9 cellular contexts compared by ENCODE assay signal in the genomic region with DNA sequence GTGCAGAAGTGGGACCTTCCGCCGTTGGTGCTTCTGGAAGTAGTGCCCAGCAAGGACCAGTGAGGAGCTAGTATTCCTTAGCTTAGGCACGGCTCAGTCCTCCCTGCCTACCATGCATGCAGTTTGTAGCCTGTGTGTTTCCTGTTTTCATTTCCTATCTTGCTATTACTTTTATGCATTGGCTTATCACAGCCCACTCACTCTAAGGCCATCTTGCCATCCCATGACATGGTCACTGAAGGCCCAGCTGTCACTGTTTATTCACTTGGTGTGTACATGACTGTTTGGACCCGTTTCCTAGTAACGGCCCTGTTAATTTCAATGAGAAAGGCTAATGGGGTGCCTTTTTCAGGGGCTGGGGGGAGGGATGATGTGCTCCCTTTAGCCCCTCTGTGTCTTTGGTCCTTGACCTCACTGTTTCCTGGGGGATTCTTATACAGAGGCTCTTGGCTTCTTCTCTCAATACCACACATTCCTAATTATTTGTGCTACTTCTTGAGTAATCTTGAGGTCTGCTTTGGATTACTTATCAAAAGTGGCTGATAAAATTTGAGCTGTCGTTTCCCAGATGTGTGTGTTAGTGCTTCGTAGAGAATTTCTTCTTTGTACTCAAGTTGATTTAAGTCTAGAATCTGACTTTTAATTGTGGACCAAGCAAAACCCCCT. TPM values are rescaled to one million over a fixed set of nuclear protein-coding genes. Genes with fewer than 3 reads are reported as not detected.
DNase-seq lines count a peak whose midpoint lies in the region; ATAC-seq and TF ChIP-seq lines count a peak whose summit lies in the region.
"Had no signal": no experiment of that assay in that cellular context is flagged by ENCODE, and none has a peak within 500 bp of the region (broad histone marks: within the 10 kb centered on the region; RNA-seq: fewer than 3 reads in every experiment).

No MANE protein-coding gene starts in this region.

- peak overlapping the region; percentile 73 for H3K4me3 Mint-ChIP-seq in activated B cell treated with CpG ODN at 0.5 μM for 24 hours
- no peak overlapping the region for H3K4me3 Mint-ChIP-seq in activated CD8-positive, alpha-beta memory T cell treated with anti-CD3 and anti-CD28 coated beads, Interleukin-2, amount 10 ng/mL, durations not matched to agents 7 days and 5 days

- H3K9me3 ChIP-seq in iPS-18a (ENCODE audit: control insufficient read depth, low read depth, low read length) (no peaks in the 10 kb centered on the region), tibial artery (no peaks in the 10 kb centered on the region)

- no peaks in the 10 kb centered on the region for H3K27me3 ChIP-seq in iPS-18a (ENCODE audit: control insufficient read depth, insufficient read depth, low read length)
- H3K27me3 ChIP-seq in tibial artery = no peaks in the 10 kb centered on the region

- POLR2A ChIA-PET in activated B cell treated with CpG ODN at 0.5 μM for 24 hours (lab: Charles Lee) = interaction anchor here (0.6 to 4.7 kb wide), 19 partner anchors 9 to 519 kb away, joined by 3 to 47 read pairs (median 10); a partner anchor contains a TSS

- H3K36me3 Mint-ChIP-seq in activated B cell treated with CpG ODN at 0.5 μM for 24 hours (ENCODE audit: low read depth) = peaks cover 3% of the 10 kb centered on the region
- H3K36me3 Mint-ChIP-seq in activated CD8-positive, alpha-beta memory T cell treated with anti-CD3 and anti-CD28 coated beads, Interleukin-2, amount 10 ng/mL, durations not matched to agents 7 days and 5 days = no peaks in the 10 kb centered on the region

- H3K4me1 ChIP-seq in iPS-18a (ENCODE audit: control insufficient read depth, low read depth, low read length) = peaks cover 45% of the 10 kb centered on the region
- peaks cover 4 to 86% (median 59%) of the 10 kb centered on the region in 4 donors for H3K4me1 ChIP-seq in tibial artery

- H3K36me3 ChIP-seq in iPS-18a (ENCODE audit: control insufficient read depth, low read depth, low read length) = no peaks in the 10 kb centered on the region
- H3K36me3 ChIP-seq in tibial artery = no peaks in the 10 kb centered on the region

- DNase-seq in DMS53 (lab: John Stamatoyannopoulos, UW) = peak; percentile 67
- no peak for DNase-seq in DMS53 treated with DMSO at 0.1 percent for 48 hours (lab: John Stamatoyannopoulos, UW; ENCODE audit: unreplicated experiment)
- DNase-seq in activated B cell treated with CpG ODN at 0.5 μM for 24 hours = no peak
- no peak for DNase-seq in tibial artery
- DNase-seq in ureter (ENCODE audit: low spot score) = no peak
- DNase-seq in activated CD8-positive, alpha-beta memory T cell treated with anti-CD3 and anti-CD28 coated beads, Interleukin-2, amount 10 ng/mL, durations not matched to agents 7 days and 5 days = no peak
- no peak for DNase-seq in NCI-H446 treated with DMSO at 0.1 percent for 48 hours (lab: John Stamatoyannopoulos, UW)
- DNase-seq: NCI-H1436 had no signal

- CTCF ChIA-PET in activated B cell treated with CpG ODN at 0.5 μM for 24 hours (lab: Charles Lee) = interaction anchor here (0.7 to 3.2 kb wide), 2 partner anchors 33 to 51 kb away, joined by 3 to 17 read pairs; no protein-coding TSS in a partner anchor
- CTCF ChIA-PET in activated CD8-positive, alpha-beta memory T cell treated with anti-CD3 and anti-CD28 coated beads, Interleukin-2, amount 10 ng/mL, durations not matched to agents 7 days and 5 days (lab: Charles Lee) = interaction anchor here (1.9 kb wide), 1 partner anchor 33 kb away, joined by 6 read pairs; no protein-coding TSS in a partner anchor

- no peaks in the 10 kb centered on the region for H3K9me3 Mint-ChIP-seq in activated B cell treated with CpG ODN at 0.5 μM for 24 hours
- no peaks in the 10 kb centered on the region for H3K9me3 Mint-ChIP-seq in activated CD8-positive, alpha-beta memory T cell treated with anti-CD3 and anti-CD28 coated beads, Interleukin-2, amount 10 ng/mL, durations not matched to agents 7 days and 5 days (ENCODE audit: low read depth)

- H3K4me3 ChIP-seq in iPS-18a (ENCODE audit: low read length) (peak overlapping the region; percentile 36), tibial artery (peak overlapping the region in 1 of 2 donors; percentile 4)

- H3K27ac ChIP-seq in iPS-18a (ENCODE audit: low read length) (peak overlapping the region; percentile 93), tibial artery (peak overlapping the region; percentile 76)

- no peaks in the 10 kb centered on the region for H3K27me3 Mint-ChIP-seq in activated B cell treated with CpG ODN at 0.5 μM for 24 hours
- no peaks in the 10 kb centered on the region for H3K27me3 Mint-ChIP-seq in activated CD8-positive, alpha-beta memory T cell treated with anti-CD3 and anti-CD28 coated beads, Interleukin-2, amount 10 ng/mL, durations not matched to agents 7 days and 5 days

- peak overlapping the region; percentile 78 for H3K9ac ChIP-seq in iPS-18a (ENCODE audit: low read length)

- H3K27ac Mint-ChIP-seq in activated B cell treated with CpG ODN at 0.5 μM for 24 hours = peak overlapping the region; percentile 94
- no peak overlapping the region for H3K27ac Mint-ChIP-seq in activated CD8-positive, alpha-beta memory T cell treated with anti-CD3 and anti-CD28 coated beads, Interleukin-2, amount 10 ng/mL, durations not matched to agents 7 days and 5 days

- intact Hi-C loops in activated B cell treated with CpG ODN at 0.5 μM for 24 hours (cut with micrococcal nuclease) (loop anchor here (1.0 to 2.0 kb wide), 6 partner anchors 9 to 104 kb away; a partner anchor contains a TSS), tibial artery (cut with DNase I; ENCODE audit: low total_unique reads) (no loop called here)

- TF ChIP-seq CTCF in activated B cell treated with CpG ODN at 0.5 μM for 24 hours (IDR thresholded peaks at IDR 0.05) (no peak), tibial artery (IDR thresholded peaks at IDR 0.05) (no peak)

- ATAC-seq in activated B cell treated with CpG ODN at 0.5 μM for 24 hours (ENCODE audit: low read depth) = peak; percentile 54
- no peak for ATAC-seq in activated CD8-positive, alpha-beta memory T cell treated with anti-CD3 and anti-CD28 coated beads, Interleukin-2, amount 10 ng/mL, durations not matched to agents 7 days and 5 days

- peaks cover 88% of the 10 kb centered on the region for H3K4me1 Mint-ChIP-seq in activated B cell treated with CpG ODN at 0.5 μM for 24 hours
- no peaks in the 10 kb centered on the region for H3K4me1 Mint-ChIP-seq in activated CD8-positive, alpha-beta memory T cell treated with anti-CD3 and anti-CD28 coated beads, Interleukin-2, amount 10 ng/mL, durations not matched to agents 7 days and 5 days

RNA-seq across cellular contexts. Expression of a gene that starts 24.5 kb away (rescaled TPM):
- total RNA-seq in activated B cell treated with CpG ODN at 0.5 μM for 24 hours (54.5 and 58.4 TPM in 2 replicates), ureter (142 TPM)
- total RNA-seq in activated CD8-positive, alpha-beta memory T cell treated with anti-CD3 and anti-CD28 coated beads, Interleukin-2, amount 10 ng/mL, durations not matched to agents 7 days and 5 days = 10 to 100 TPM; 27.3 to 31.1 TPM
